Comparison of ENCODE assay signal across 12 cellular contexts in the genomic region with DNA sequence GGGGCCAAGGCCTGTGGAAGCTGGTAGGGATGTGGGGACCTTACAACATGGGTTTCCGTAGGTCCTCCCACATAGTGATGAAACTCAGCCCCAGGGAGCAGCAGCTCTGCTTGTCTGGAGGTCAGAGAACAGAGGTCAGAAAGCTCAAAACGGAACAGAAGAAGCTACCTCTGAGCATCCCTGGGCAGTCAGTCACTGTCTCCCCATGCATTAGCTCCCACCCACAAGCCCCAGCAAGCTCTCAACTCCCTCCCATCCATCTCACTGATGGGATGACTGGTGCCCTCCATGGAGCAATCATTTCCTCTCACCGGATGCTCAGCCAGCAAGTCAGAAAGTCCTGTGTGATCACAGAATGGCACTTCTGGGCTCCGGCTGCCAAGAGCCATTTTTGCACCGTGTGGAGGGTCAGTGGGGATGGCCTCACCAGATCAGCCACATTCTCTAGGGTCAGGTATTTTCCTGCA. TPM values are rescaled to one million over a fixed set of nuclear protein-coding genes. Genes with fewer than 3 reads are reported as not detected.
DNase-seq lines count a peak whose midpoint lies in the region; ATAC-seq, FAIRE-seq and TF ChIP-seq lines count a peak whose summit lies in the region.
"Had no signal": no experiment of that assay in that cellular context is flagged by ENCODE, and none has a peak within 500 bp of the region (broad histone marks: within the 10 kb centered on the region; RNA-seq: fewer than 3 reads in every experiment).

No MANE protein-coding gene starts in this region.

- H3K36me3 Mint-ChIP-seq in astrocyte (ENCODE audit: low read depth, unreplicated experiment) = peaks cover 13% of the 10 kb centered on the region

- CTCF ChIA-PET in HEK293T (lab: Yijun Ruan, JAX) = no interaction called here

- H3K9me3 ChIP-seq in astrocyte (ENCODE audit: insufficient read depth, low read depth, low read length) (no peaks in the 10 kb centered on the region), mucosa of rectum (ENCODE audit: control insufficient read depth in 2 of 2, low read length in 2 of 2) (no peaks in the 10 kb centered on the region)

- H3K27ac ChIP-seq in ACC112 (ENCODE audit: low read depth, low read length) = peak overlapping the region; percentile 62
- H3K27ac ChIP-seq in astrocyte (ENCODE audit: low read depth, low read length) = peak overlapping the region; percentile 11
- H3K27ac ChIP-seq in mucosa of rectum (ENCODE audit: low read depth in 2 of 2, low read length in 2 of 2) = peak overlapping the region in 1 of 2 donors; percentile 53

- FAIRE-seq in astrocyte (lab: Jason Lieb, UNC) = no peak

- POLR2A ChIA-PET in HEK293T (lab: Yijun Ruan, JAX) = interaction anchor here (1.2 kb wide), 1 partner anchor 54 kb away, joined by 3 read pairs; no protein-coding TSS in a partner anchor

- H3K4me3 Mint-ChIP-seq in astrocyte (ENCODE audit: unreplicated experiment) = no peak overlapping the region

- H3K9ac ChIP-seq in astrocyte (ENCODE audit: low read length) = peak overlapping the region; percentile 90
- no peak overlapping the region for H3K9ac ChIP-seq in mucosa of rectum (ENCODE audit: low read depth in 1 of 2, low read length in 2 of 2)

- peaks cover 4% of the 10 kb centered on the region for H3K27me3 Mint-ChIP-seq in astrocyte (ENCODE audit: low read depth, unreplicated experiment)

- H3K79me2 ChIP-seq in ACC112 (ENCODE audit: control insufficient read depth, insufficient read depth, low read length, unreplicated experiment) = peaks cover 27% of the 10 kb centered on the region
- H3K79me2 ChIP-seq in astrocyte (ENCODE audit: insufficient read depth, low read length) = peaks cover 18% of the 10 kb centered on the region

- peaks cover 13% of the 10 kb centered on the region for H3K4me1 Mint-ChIP-seq in astrocyte (ENCODE audit: low read depth, unreplicated experiment)

- H3K4me2 ChIP-seq in astrocyte (ENCODE audit: low read length) = peak overlapping the region; percentile 99

- ATAC-seq in GM21381 (IDR thresholded peaks at IDR 0.05; ENCODE audit: unreplicated experiment) (no peak), GM19455 (IDR thresholded peaks at IDR 0.05; ENCODE audit: unreplicated experiment) (no peak)
- ATAC-seq: HCT116 had no signal

- H3K9me3 Mint-ChIP-seq in astrocyte (ENCODE audit: unreplicated experiment) = no peaks in the 10 kb centered on the region

- H3K4me3 ChIP-seq in ACC112 (ENCODE audit: low read depth, low read length) (peak overlapping the region; percentile 88), HFF-Myc (replicated peaks; ENCODE audit: low read depth, low read length) (peak overlapping the region; percentile 91), astrocyte (ENCODE audit: insufficient read depth, low read depth, low read length) (peak overlapping the region; percentile 85), mucosa of rectum (ENCODE audit: low read length in 2 of 2) (peak overlapping the region; percentile 95 to 100)

- no peak for TF ChIP-seq CTCF in HFF-Myc (IDR thresholded peaks at IDR 0.05; ENCODE audit: low read depth, low read length, missing control alignments)
- TF ChIP-seq CTCF in astrocyte (IDR thresholded peaks at IDR 0.05; ENCODE audit: insufficient read depth, low read depth, low read length) = no peak

- H3K27me3 ChIP-seq in ACC112 (ENCODE audit: insufficient read depth, low read length) (no peaks in the 10 kb centered on the region), astrocyte (ENCODE audit: insufficient read depth, low read length) (no peaks in the 10 kb centered on the region), mucosa of rectum (ENCODE audit: control insufficient read depth in 2 of 2, insufficient read depth in 2 of 2, low read length in 2 of 2) (no peaks in the 10 kb centered on the region)

- H2AFZ ChIP-seq in ACC112 (ENCODE audit: low read length, unreplicated experiment) = no peak overlapping the region
- no peak overlapping the region for H2AFZ ChIP-seq in astrocyte (ENCODE audit: low read depth, low read length)

- H3K27ac Mint-ChIP-seq in astrocyte (ENCODE audit: unreplicated experiment) = no peak overlapping the region

- no peaks in the 10 kb centered on the region for H4K20me1 ChIP-seq in astrocyte (ENCODE audit: insufficient read depth, low read length)

- DNase-seq in HFF-Myc (ENCODE audit: extremely low read depth, low read depth) (no peak), astrocyte (ENCODE audit: low read depth) (no peak), HEK293T (ENCODE audit: extremely low spot score) (no peak), OCI-M2 (lab: John Stamatoyannopoulos, UW; ENCODE audit: unreplicated experiment) (no peak)
- DNase-seq: activated CD8-positive, alpha-beta memory T cell treated with anti-CD3 and anti-CD28 coated beads, Interleukin-2, amount 50 U/mL, for 48 hours; cortex of kidney; NCI-H1930 had no signal

- H3K4me1 ChIP-seq in ACC112 (ENCODE audit: control insufficient read depth, insufficient read depth, low read length, unreplicated experiment) (peaks cover 38% of the 10 kb centered on the region), astrocyte (ENCODE audit: insufficient read depth, low read length) (peaks cover 38% of the 10 kb centered on the region), mucosa of rectum (ENCODE audit: control insufficient read depth in 2 of 2, insufficient read depth in 2 of 2, low read length in 2 of 2) (peaks cover 28 to 31% of the 10 kb centered on the region in 2 donors)

- H3K36me3 ChIP-seq in ACC112 (ENCODE audit: insufficient read depth, low read length) (peaks cover 20% of the 10 kb centered on the region; the same call in 1 of the 2 replicates), astrocyte (ENCODE audit: insufficient read depth, low read length) (no peaks in the 10 kb centered on the region), mucosa of rectum (ENCODE audit: control insufficient read depth in 2 of 2, insufficient read depth in 2 of 2, low read length in 2 of 2) (peaks cover 15 to 26% of the 10 kb centered on the region in 2 donors)

TF ChIP-seq in HEK293T, 16 proteins besides CTCF, POLR2A, EP300 and RAD21:
- TF ChIP-seq LEF1 (IDR thresholded peaks at IDR 0.05; ENCODE audit: borderline replicate concordance) (no peak), HDGF (IDR thresholded peaks at IDR 0.05; ENCODE audit: borderline replicate concordance) (no peak), TARDBP (IDR thresholded peaks at IDR 0.05) (no peak), CTBP1 (IDR thresholded peaks at IDR 0.05; ENCODE audit: borderline replicate concordance) (no peak), ELF4 (IDR thresholded peaks at IDR 0.05) (no peak), L3MBTL2 (conservative IDR thresholded peaks at IDR 0.05) (no peak), FOXM1 (IDR thresholded peaks at IDR 0.05; ENCODE audit: borderline replicate concordance) (no peak), FOXA1 (IDR thresholded peaks at IDR 0.05) (no peak), SUZ12 (IDR thresholded peaks at IDR 0.05) (no peak)

RNA-seq across cellular contexts. Expression of gene TPP1, which starts 1.9 kb away (rescaled TPM):
- 43.4 and 58.3 TPM in 2 replicates for total RNA-seq in astrocyte

RNA-seq across cellular contexts. Expression of gene TAF10, which starts 5.3 kb away (rescaled TPM):
- total RNA-seq in astrocyte = 111 and 113 TPM in 2 replicates

RNA-seq across cellular contexts. Expression of gene ILK, which starts 13.8 kb away (rescaled TPM):
- 209 and 218 TPM in 2 replicates for total RNA-seq in astrocyte

RNA-seq across cellular contexts. Expression of gene RRP8, which starts 13.9 kb away (rescaled TPM):
- total RNA-seq in astrocyte = 23.9 and 25.8 TPM in 2 replicates

RNA-seq across cellular contexts. Expression of gene DCHS1, which starts 38.3 kb away (rescaled TPM):
- 7.7 and 8.4 TPM in 2 replicates for total RNA-seq in astrocyte
